Comparison of ENCODE assay signal across 8 cellular contexts in the genomic region with DNA sequence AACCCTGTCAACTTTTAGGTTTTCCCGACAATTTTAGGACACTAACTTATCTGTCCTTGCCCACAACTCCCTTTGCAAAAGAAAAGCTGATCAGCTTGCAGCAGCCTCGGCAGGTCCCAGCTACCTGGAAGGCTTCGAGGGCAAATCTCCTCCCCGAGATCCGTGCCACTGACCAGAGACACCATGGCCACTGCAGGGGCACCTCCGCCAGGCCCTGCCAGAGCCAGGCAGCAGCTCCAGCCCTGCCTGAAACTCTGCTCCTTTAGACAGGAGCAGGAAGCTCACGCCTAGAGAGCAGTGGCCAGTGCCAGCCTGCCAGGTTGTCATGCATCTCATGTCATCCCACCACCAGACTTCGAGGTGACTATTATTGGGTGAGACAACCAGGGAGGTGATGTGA. TPM values are rescaled to one million over a fixed set of nuclear protein-coding genes. Genes with fewer than 3 reads are reported as not detected.
"Had no signal": no experiment of that assay in that cellular context is flagged by ENCODE, and none has a peak within 500 bp of the region (broad histone marks: within the 10 kb centered on the region; RNA-seq: fewer than 3 reads in every experiment).

No MANE protein-coding gene starts in this region.

- H3K9me3 ChIP-seq: HAP-1 had no signal

- DNase-seq: H7, HFFc6 had no signal

- H3K9me3 Mint-ChIP-seq: GM23338, HFFc6 had no signal

- H3K4me3 Mint-ChIP-seq: GM23338, HFFc6 had no signal

- H3K4me3 ChIP-seq: GM23338, HAP-1, K562 had no signal

- ATAC-seq: GM23338, HCT116, HepG2, K562 had no signal

- H3K27ac ChIP-seq: HL-60 had no signal

- H3K4me2 ChIP-seq: GM23338 had no signal

- H3K4me1 ChIP-seq: HAP-1 had no signal

- H3K36me3 ChIP-seq: HAP-1 had no signal

- H2AFZ ChIP-seq: GM23338 had no signal

- H3K27ac Mint-ChIP-seq: GM23338, HFFc6 had no signal

RNA-seq across cellular contexts. Expression of a gene that starts 21.1 kb away (rescaled TPM):
- total RNA-seq: HepG2, HFFc6 had no signal
- polyA plus RNA-seq: HepG2 had no signal
